ENCODE assay signal across 7 cellular contexts in the genomic region with DNA sequence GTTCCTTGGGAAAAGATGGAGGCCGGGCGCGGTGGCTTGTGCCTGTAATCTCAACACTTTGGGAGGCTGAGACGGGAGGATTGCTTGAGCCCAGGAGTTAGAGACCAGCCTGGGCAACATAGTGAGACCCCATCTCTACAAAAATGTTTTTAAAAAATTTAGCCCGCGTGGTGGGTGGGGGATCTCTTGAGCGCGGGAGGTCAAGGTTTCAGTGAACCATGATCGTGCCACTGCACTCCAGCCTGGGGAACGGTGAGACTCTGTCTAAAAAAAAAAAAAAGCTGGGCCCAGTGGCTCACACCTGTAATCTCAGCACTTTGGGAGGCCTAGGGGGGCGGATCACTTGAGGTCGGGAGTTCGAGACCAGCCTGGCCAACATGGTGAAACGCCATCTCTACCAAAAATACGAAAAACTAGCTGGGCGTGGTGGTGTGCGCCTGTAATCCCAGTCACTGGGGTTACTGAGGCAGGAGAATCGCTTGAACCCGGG. TPM values are rescaled to one million over a fixed set of nuclear protein-coding genes. Genes with fewer than 3 reads are reported as not detected.
DNase-seq lines count a peak whose midpoint lies in the region; ATAC-seq and TF ChIP-seq lines count a peak whose summit lies in the region.
"Not testable (repeated sequence)": the region's sequence is repeated elsewhere in the genome, so short reads cannot be mapped to it uniquely, and the experiment has no call there.
"Had no signal": no experiment of that assay in that cellular context is flagged by ENCODE, and none has a peak within 500 bp of the region (broad histone marks: within the 10 kb centered on the region; RNA-seq: fewer than 3 reads in every experiment).

No MANE protein-coding gene starts in this region.

- H3K9me3 ChIP-seq in Karpas-422 (ENCODE audit: low read length); endocrine pancreas (ENCODE audit: control insufficient read depth, low read length); right lobe of liver; sigmoid colon: not testable (repeated sequence)

- TF ChIP-seq CTCF in AG10803 (conservative IDR thresholded peaks at IDR 0.05; ENCODE audit: low read length); right lobe of liver (IDR thresholded peaks at IDR 0.05); sigmoid colon (IDR thresholded peaks at IDR 0.05): not testable (repeated sequence)

- not testable (repeated sequence) for DNase-seq in AG10803 (ENCODE audit: low read depth); Karpas-422; activated T-cell treated with anti-CD3 and anti-CD28 coated beads, Interleukin-2, amount 50 U/mL, for 72 hours; right lobe of liver; sigmoid colon

- H3K36me3 ChIP-seq in Karpas-422 (ENCODE audit: insufficient read depth, low read length) (peaks cover 11% of the 10 kb centered on the region; the same call in 1 of the 2 replicates), right lobe of liver (peaks cover 0 to 16% (median 2%) of the 10 kb centered on the region in 4 donors), sigmoid colon (peaks cover 0 to 58% (median 11%) of the 10 kb centered on the region in 4 donors)
- H3K36me3 ChIP-seq in endocrine pancreas (ENCODE audit: control insufficient read depth, insufficient read depth, low read length) = not testable (repeated sequence)

- H3K9me3 Mint-ChIP-seq in activated T-cell treated with anti-CD3 and anti-CD28 coated beads, Interleukin-2, amount 50 U/mL, for 72 hours = not testable (repeated sequence)

- H3K27me3 Mint-ChIP-seq in activated T-cell treated with anti-CD3 and anti-CD28 coated beads, Interleukin-2, amount 50 U/mL, for 72 hours (ENCODE audit: low read depth) = not testable (repeated sequence)

- peaks cover 2 to 26% of the 10 kb centered on the region in 2 donors for H3K36me3 Mint-ChIP-seq in activated T-cell treated with anti-CD3 and anti-CD28 coated beads, Interleukin-2, amount 50 U/mL, for 72 hours (ENCODE audit: insufficient read depth in 2 of 2)

- H3K27ac ChIP-seq in Karpas-422 (ENCODE audit: low read length) (peak overlapping the region; percentile 72; the same call in 1 of the 2 replicates), right lobe of liver (peak overlapping the region in 1 of 3 donors; percentile 84), sigmoid colon (peak overlapping the region; percentile 87 to 92 (median 90))

- peaks cover 44% of the 10 kb centered on the region for H3K4me1 Mint-ChIP-seq in activated T-cell treated with anti-CD3 and anti-CD28 coated beads, Interleukin-2, amount 50 U/mL, for 72 hours (ENCODE audit: low read depth)

- not testable (repeated sequence) for H3K27me3 ChIP-seq in Karpas-422 (ENCODE audit: low read length); endocrine pancreas (ENCODE audit: control insufficient read depth, insufficient read depth, low read length); right lobe of liver; sigmoid colon

- ATAC-seq in activated T-cell treated with anti-CD3 and anti-CD28 coated beads, Interleukin-2, amount 50 U/mL, for 72 hours (replicated peaks in 1 of 2); right lobe of liver: not testable (repeated sequence)

- TF ChIP-seq EP300 in sigmoid colon (IDR thresholded peaks at IDR 0.05) = not testable (repeated sequence)

- 64% methylated on average over 17 of the region's 19 CpGs for WGBS in right lobe of liver (ENCODE audit: insufficient coverage, low coverage, low lambda C conversion rate, missing lambda C conversion rate)
- WGBS in sigmoid colon, 2 donors = 84 to 86% methylated on average over 19 of the region's 19 CpGs

- H3K9ac ChIP-seq in Karpas-422 (ENCODE audit: low read length) (peak overlapping the region; percentile 85), endocrine pancreas (ENCODE audit: control insufficient read depth, insufficient read depth, low read length) (peak overlapping the region; percentile 48)

- TF ChIP-seq POLR2A in right lobe of liver (IDR thresholded peaks at IDR 0.05); sigmoid colon (IDR thresholded peaks at IDR 0.05): not testable (repeated sequence)

- peak overlapping the region; percentile 88 for H3K4me2 ChIP-seq in Karpas-422 (ENCODE audit: low read depth, low read length, poor library complexity, severe bottlenecking)

- H3K9me2 ChIP-seq in Karpas-422 (replicated peaks; ENCODE audit: insufficient read depth, low read length) = not testable (repeated sequence)

- peaks cover 56% of the 10 kb centered on the region for H3K79me2 ChIP-seq in Karpas-422 (ENCODE audit: low read length)

- peak overlapping the region; percentile 92 to 96 for H3K4me3 Mint-ChIP-seq in activated T-cell treated with anti-CD3 and anti-CD28 coated beads, Interleukin-2, amount 50 U/mL, for 72 hours

- H4K20me1 ChIP-seq in Karpas-422 (ENCODE audit: insufficient read depth, low read depth, low read length) = not testable (repeated sequence)

- H3K4me1 ChIP-seq in Karpas-422 (ENCODE audit: low read length) (peaks cover 29% of the 10 kb centered on the region), right lobe of liver (peaks cover 0 to 55% (median 19%) of the 10 kb centered on the region in 4 donors), sigmoid colon (peaks cover 0 to 33% (median 28%) of the 10 kb centered on the region in 4 donors)
- H3K4me1 ChIP-seq in endocrine pancreas (ENCODE audit: control insufficient read depth, insufficient read depth, low read length) = not testable (repeated sequence)

- 0 out of 2 replicates have a peak overlapping the region, but pooled peaks have one; percentile 85 for H2AFZ ChIP-seq in Karpas-422 (ENCODE audit: low read length)

- peak overlapping the region; percentile 97 for H3K4me3 ChIP-seq in AG10803 (ENCODE audit: low read length)
- H3K4me3 ChIP-seq in Karpas-422 (ENCODE audit: low read length) = peak overlapping the region; percentile 97
- H3K4me3 ChIP-seq in endocrine pancreas (ENCODE audit: control insufficient read depth, insufficient read depth, low read length) = not testable (repeated sequence)
- peak overlapping the region; percentile 93 to 99 (median 97) for H3K4me3 ChIP-seq in right lobe of liver
- peak overlapping the region; percentile 62 to 79 (median 76) for H3K4me3 ChIP-seq in sigmoid colon

- H3K27ac Mint-ChIP-seq in activated T-cell treated with anti-CD3 and anti-CD28 coated beads, Interleukin-2, amount 50 U/mL, for 72 hours = peak overlapping the region; percentile 97

- intact Hi-C loops in right lobe of liver (cut with DNase I) = not testable (repeated sequence)
- intact Hi-C loops in sigmoid colon (cut with DNase I) = loop anchor here (1.0 to 2.0 kb wide), 4 partner anchors 24 to 104 kb away; a partner anchor contains a TSS

RNA-seq across cellular contexts. Expression of a gene that starts 0.8 kb away (rescaled TPM):
- total RNA-seq in Karpas-422 (2014; rRNA removed; shearing (Covaris generic); ENCODE audit: low replicate concordance) = 47.5 and 54.9 TPM in 2 replicates
- total RNA-seq in activated T-cell treated with anti-CD3 and anti-CD28 coated beads, Interleukin-2, amount 50 U/mL, for 72 hours = 10 to 100 TPM; 41.8 to 43.9 TPM
- total RNA-seq in right lobe of liver = 10 to 100 TPM; 14.5 to 31.5 (median 26.7) TPM
- 10 to 100 TPM; 18.9 to 29.6 (median 24.1) TPM for total RNA-seq in sigmoid colon
- 10 to 100 TPM; 12.7 to 22.4 (median 13.8) TPM for polyA plus RNA-seq in sigmoid colon

RNA-seq across cellular contexts. Expression of a gene that starts 0.9 kb away (rescaled TPM):
- total RNA-seq in Karpas-422 (2014; rRNA removed; shearing (Covaris generic); ENCODE audit: low replicate concordance) = 47.7 and 50.5 TPM in 2 replicates
- 1 to 10 TPM; 9.0 to 9.5 TPM for total RNA-seq in activated T-cell treated with anti-CD3 and anti-CD28 coated beads, Interleukin-2, amount 50 U/mL, for 72 hours
- total RNA-seq in right lobe of liver (10 to 100 TPM in 3 of 6 experiments, 1 to 10 TPM in 3; 5.9 to 15.4 (median 11.2) TPM), sigmoid colon (10 to 100 TPM; 15.8 to 20.9 (median 16.8) TPM)
- polyA plus RNA-seq in sigmoid colon = 10 to 100 TPM in 1 of 3 donors, 1 to 10 TPM in 2; 1.8 to 16.8 (median 2.1) TPM

RNA-seq across cellular contexts. Expression of a gene that starts 11.2 kb away (rescaled TPM):
- total RNA-seq in Karpas-422 (2014; rRNA removed; shearing (Covaris generic); ENCODE audit: low replicate concordance) = 91.4 and 144 TPM in 2 replicates
- total RNA-seq in activated T-cell treated with anti-CD3 and anti-CD28 coated beads, Interleukin-2, amount 50 U/mL, for 72 hours = 10 to 100 TPM; 65.7 to 80.7 TPM
- total RNA-seq in right lobe of liver = 10 to 100 TPM; 10.7 to 51.9 (median 42.6) TPM
- 10 to 100 TPM; 10.2 to 77.1 (median 36.7) TPM for total RNA-seq in sigmoid colon
- polyA plus RNA-seq in sigmoid colon = 10 to 100 TPM; 57.7 to 75.6 (median 64.7) TPM

RNA-seq across cellular contexts. Expression of a gene that starts 15.7 kb away (rescaled TPM):
- 7.2 and 15.8 TPM in 2 replicates for total RNA-seq in Karpas-422 (2014; rRNA removed; shearing (Covaris generic); ENCODE audit: low replicate concordance)
- 1 to 10 TPM; 1.2 TPM for total RNA-seq in activated T-cell treated with anti-CD3 and anti-CD28 coated beads, Interleukin-2, amount 50 U/mL, for 72 hours
- total RNA-seq in right lobe of liver (1 to 10 TPM; 1.4 to 8.4 (median 5.8) TPM), sigmoid colon (under 1 TPM in 1 of 4 donors, not detected in 3; 0.99 TPM)
- polyA plus RNA-seq in sigmoid colon = 1 to 10 TPM; 1.3 to 2.4 (median 1.8) TPM
- total RNA-seq: temporal lobe had no signal

RNA-seq across cellular contexts. Expression of a gene that starts 18.5 kb away (rescaled TPM):
- total RNA-seq in Karpas-422 (2014; rRNA removed; shearing (Covaris generic); ENCODE audit: low replicate concordance) = 69.1 and 95.6 TPM in 2 replicates
- total RNA-seq in activated T-cell treated with anti-CD3 and anti-CD28 coated beads, Interleukin-2, amount 50 U/mL, for 72 hours = 10 to 100 TPM; 64.7 to 65.1 TPM
- total RNA-seq in right lobe of liver (10 to 100 TPM; 41.0 to 45.2 (median 43.6) TPM), sigmoid colon (10 to 100 TPM; 21.4 to 34.3 (median 26.3) TPM)
- 10 to 100 TPM in 2 of 3 donors, 1 to 10 TPM in 1; 7.8 to 44.7 (median 10.2) TPM for polyA plus RNA-seq in sigmoid colon
